Comparison of ENCODE assay signal across 8 cellular contexts in genomic region chr7:50335795-50336754, GRCh38. TPM values are rescaled to one million over a fixed set of nuclear protein-coding genes. Genes with fewer than 3 reads are reported as not detected.
DNase-seq lines count a peak whose midpoint lies in the region; ATAC-seq, FAIRE-seq and TF ChIP-seq lines count a peak whose summit lies in the region.

No MANE protein-coding gene starts in this region.

- peak; percentile 36 for ATAC-seq in HG03432 (IDR thresholded peaks at IDR 0.05; ENCODE audit: unreplicated experiment)
- ATAC-seq in HepG2: peak; percentile 65
- ATAC-seq in HG03159 (IDR thresholded peaks at IDR 0.05; ENCODE audit: unreplicated experiment): no peak

- in situ Hi-C loops in HepG2 (cut with HindIII; ENCODE audit: extremely low pct_ligation_motif_present, low pct_unique_long_range_greater_than_20kb): no loop called here

- no peak overlapping the region for H2AFZ ChIP-seq in HepG2 (ENCODE audit: low read length)

- H3K4me3 ChIP-seq in HepG2 (replicated peaks in 1 of 3; ENCODE audit: insufficient read depth in 1 of 3, low read depth in 2 of 3, low read length in 3 of 3): no peak overlapping the region

- no peaks in the 10 kb centered on the region for H3K79me2 ChIP-seq in HepG2 (ENCODE audit: insufficient read depth, low read length)

- TF ChIP-seq EP300 in HepG2 (IDR thresholded peaks at IDR 0.05; ENCODE audit: low read depth in 2 of 2, low read length in 2 of 2) (no peak), HepG2 (CRISPR knock-in tag; IDR thresholded peaks at IDR 0.05; ENCODE audit: borderline replicate concordance) (no peak)

- H3K27ac ChIP-seq in HepG2 (ENCODE audit: extremely low read length, insufficient read depth, low read length): no peak overlapping the region

- 36% methylated on average over 9 of the region's 22 CpGs for WGBS in HepG2 (ENCODE audit: low lambda C conversion rate)

- TF ChIP-seq RAD21 in HepG2 (CRISPR knock-in tag; IDR thresholded peaks at IDR 0.05): no peak

- H3K27me3 ChIP-seq in HepG2 (ENCODE audit: control insufficient read depth in 1 of 2, insufficient read depth in 2 of 2, low read length in 2 of 2): peaks cover 4 to 24% of the 10 kb centered on the region in 2 experiments; a peak in 3 of 5 replicates

- BruUV-seq in HepG2 (replicated peaks; lab: Mats Ljungman, UMichigan): no TSS peak

- no peaks in the 10 kb centered on the region for H3K36me3 ChIP-seq in HepG2 (replicated peaks in 1 of 2; ENCODE audit: control insufficient read depth in 1 of 2, insufficient read depth in 2 of 2, low read length in 2 of 2)

- intact Hi-C loops in HepG2 (cut with micrococcal nuclease; ENCODE audit: unreplicated experiment): no loop called here

- no peak for TF ChIP-seq POLR2A in HepG2 (IDR thresholded peaks at IDR 0.05; ENCODE audit: insufficient read depth in 1 of 2, low read depth in 2 of 2, low read length in 2 of 2)

- TF ChIP-seq CTCF in GM10266 (IDR thresholded peaks at IDR 0.05; ENCODE audit: control insufficient read depth, insufficient read depth, low read depth, missing control alignments): peak; percentile 33
- no peak; the same call in 1 of the 2 replicates for TF ChIP-seq CTCF in HepG2 (CRISPR knock-in tag; IDR thresholded peaks at IDR 0.05)

- no peaks in the 10 kb centered on the region for H3K9me3 ChIP-seq in HepG2 (ENCODE audit: low read length)

- DNase-seq in GM10266 (ENCODE audit: extremely low spot score): no peak
- DNase-seq in activated CD4-positive, alpha-beta T cell treated with anti-CD3 and anti-CD28 coated beads for 48 hours: peak; percentile 89
- DNase-seq in HepG2 (ENCODE audit: low spot score): no peak
- DNase-seq in stimulated activated naive CD4-positive, alpha-beta T cell treated with Interleukin-2 at 50 U/mL for 16 hours (lab: John Stamatoyannopoulos, UW): peak; percentile 88
- DNase-seq in AG08396 (ENCODE audit: low spot score): no peak
- DNase-seq in NCI-H2081 (lab: John Stamatoyannopoulos, UW): no peak

- H3K4me1 ChIP-seq in HepG2 (ENCODE audit: insufficient read depth, low read length): no peaks in the 10 kb centered on the region

- POLR2A ChIA-PET in HepG2 (lab: Yijun Ruan, JAX): no interaction called here

- no peak overlapping the region for H3K4me2 ChIP-seq in HepG2 (ENCODE audit: low read depth, low read length)

- H4K20me1 ChIP-seq in HepG2 (ENCODE audit: insufficient read depth, low read length): no peaks in the 10 kb centered on the region

- FAIRE-seq in HepG2 (lab: Jason Lieb, UNC): no peak

- no peak overlapping the region for H3K9ac ChIP-seq in HepG2 (ENCODE audit: insufficient read depth, low read depth, low read length)

- CTCF ChIA-PET in HepG2 (lab: Yijun Ruan, JAX; ENCODE audit: low intra/inter-chr PET ratio, low total read pairs): no interaction called here

TF ChIP-seq in HepG2, 621 proteins besides CTCF, POLR2A, EP300 and RAD21:
- TF ChIP-seq STAG1 (CRISPR knock-in tag; IDR thresholded peaks at IDR 0.05) (peak; percentile 19; the same call in 1 of the 2 replicates), CHD4 (IDR thresholded peaks at IDR 0.05; ENCODE audit: borderline replicate concordance, low read length) (no peak)

RNA-seq across cellular contexts. Expression of gene IKZF1, which starts 31.6 kb away (rescaled TPM):
- not detected in 2 replicates for total RNA-seq in HepG2 (2016; rRNA removed; fragmentation: Illumina TruSeq; extraction: Trizol)
- total RNA-seq in HepG2 (2016; cell fraction: cytosol; rRNA removed; fragmentation: Illumina TruSeq; extraction: Trizol; ENCODE audit: low read depth): not detected in 2 replicates
- total RNA-seq in HepG2 (2016; cell fraction: insoluble cytoplasmic fraction; rRNA removed; fragmentation: Illumina TruSeq; extraction: Trizol): not detected in 2 replicates
- not detected in 2 replicates for total RNA-seq in HepG2 (2016; cell fraction: membrane; rRNA removed; fragmentation: Illumina TruSeq; extraction: Trizol)
- total RNA-seq in HepG2 (2016; cell fraction: nucleus; rRNA removed; fragmentation: Illumina TruSeq; extraction: Trizol): not detected in 2 replicates
- not detected in 2 replicates for polyA plus RNA-seq in HepG2 (2011; rRNA removed)
- 0.01 TPM in 1 of 2 replicates, not detected in the other for polyA plus RNA-seq in HepG2 (2011; cell fraction: cytosol; rRNA removed)
- polyA plus RNA-seq in HepG2 (2011; cell fraction: nucleus; rRNA removed): not detected in 2 replicates
- not detected in 2 replicates for polyA plus RNA-seq in HepG2 (2012)
- polyA plus RNA-seq in HepG2 (2016; cell fraction: cytosol; fragmentation: Illumina TruSeq; extraction: Trizol; ENCODE audit: low read depth): not detected in 2 replicates
- polyA plus RNA-seq in HepG2 (2016; cell fraction: insoluble cytoplasmic fraction; fragmentation: Illumina TruSeq; extraction: Trizol; ENCODE audit: low read depth): not detected in 2 replicates
- polyA plus RNA-seq in HepG2 (2016; cell fraction: membrane; fragmentation: Illumina TruSeq; extraction: Trizol; ENCODE audit: low read depth): not detected in 2 replicates
- polyA plus RNA-seq in HepG2 (2016; cell fraction: nucleus; fragmentation: Illumina TruSeq; extraction: Trizol; ENCODE audit: insufficient read depth, low read depth): not detected in 2 replicates
- polyA minus RNA-seq in HepG2 (2011; rRNA and poly(A)+ RNA removed; ENCODE audit: low replicate concordance): 0.06 and 0.23 TPM in 2 replicates
- not detected in 2 replicates for polyA minus RNA-seq in HepG2 (2011; cell fraction: cytosol; rRNA and poly(A)+ RNA removed)
- not detected in 2 replicates for polyA minus RNA-seq in HepG2 (2011; cell fraction: nucleus; rRNA and poly(A)+ RNA removed)

Comparison
In these comparisons a context has a peak if more than half of its experiments do, and no peak if none do; other contexts are left out.
1. DNase-seq: peak in activated CD4-positive, alpha-beta T cell treated with anti-CD3 and anti-CD28 coated beads for 48 hours (single experiment) and stimulated activated naive CD4-positive, alpha-beta T cell treated with Interleukin-2 at 50 U/mL for 16 hours (single experiment); none in GM10266 (single experiment), HepG2 (single experiment), AG08396 (single experiment) and NCI-H2081 (0 of 2).